12 cellular contexts compared by ENCODE assay signal in genomic region chr19:15299568-15300409, GRCh38. TPM values are rescaled to one million over a fixed set of nuclear protein-coding genes. Genes with fewer than 3 reads are reported as not detected.
DNase-seq lines count a peak whose midpoint lies in the region; ATAC-seq and TF ChIP-seq lines count a peak whose summit lies in the region.
"Had no signal": no experiment of that assay in that cellular context is flagged by ENCODE, and none has a peak within 500 bp of the region (broad histone marks: within the 10 kb centered on the region; RNA-seq: fewer than 3 reads in every experiment).

No MANE protein-coding gene starts in this region.

- H3K9me3 ChIP-seq in left ventricle myocardium inferior (replicated peaks) = no peaks in the 10 kb centered on the region
- no peaks in the 10 kb centered on the region for H3K9me3 ChIP-seq in heart left ventricle
- H3K9me3 ChIP-seq in vagina = no peaks in the 10 kb centered on the region

- intact Hi-C loops in left ventricle myocardium inferior (cut with micrococcal nuclease) = no loop called here
- intact Hi-C loops in heart left ventricle (cut with DNase I) = loop anchor here in 1 of 10 donors (5.0 kb wide), 1 partner anchor 33 kb away; the partner anchor contains the start of gene BRD4
- intact Hi-C loops in vagina (cut with DNase I) = no loop called here
- intact Hi-C loops in posterior cingulate gyrus (cut with DNase I) = no loop called here

- no peaks in the 10 kb centered on the region for H3K27me3 Mint-ChIP-seq in activated naive CD8-positive, alpha-beta T cell
- H3K27me3 Mint-ChIP-seq in immature natural killer cell (ENCODE audit: low read depth in 3 of 3) = peaks cover 0 to 5% (median 2%) of the 10 kb centered on the region in 3 donors

- H3K4me1 Mint-ChIP-seq in activated naive CD8-positive, alpha-beta T cell (ENCODE audit: low read depth) = peaks cover 90% of the 10 kb centered on the region
- H3K4me1 Mint-ChIP-seq in immature natural killer cell = peaks cover 94 to 97% of the 10 kb centered on the region in 2 donors

- H3K36me3 ChIP-seq in left ventricle myocardium inferior (no peaks in the 10 kb centered on the region), heart left ventricle (peaks cover 0 to 7% (median 0%) of the 10 kb centered on the region in 9 donors), vagina (no peaks in the 10 kb centered on the region)

- ATAC-seq in heart left ventricle = no peak
- ATAC-seq: left colon had no signal

- H3K4me3 Mint-ChIP-seq in activated naive CD8-positive, alpha-beta T cell = peak overlapping the region; percentile 63
- H3K4me3 Mint-ChIP-seq in immature natural killer cell = peak overlapping the region in 3 of 5 donors; percentile 47 to 58 (median 51)

- no peaks in the 10 kb centered on the region for H3K9me3 Mint-ChIP-seq in activated naive CD8-positive, alpha-beta T cell (ENCODE audit: low read depth)
- no peaks in the 10 kb centered on the region for H3K9me3 Mint-ChIP-seq in immature natural killer cell

- H3K27ac Mint-ChIP-seq in activated naive CD8-positive, alpha-beta T cell = peak overlapping the region; percentile 83
- H3K27ac Mint-ChIP-seq in immature natural killer cell = peak overlapping the region in 4 of 6 donors; percentile 8 to 76 (median 52)

- DNase-seq in left ventricle myocardium inferior = no peak
- no peak for DNase-seq in heart left ventricle
- DNase-seq in immature natural killer cell = no peak
- DNase-seq in vagina (ENCODE audit: extremely low spot score in 2 of 2) = no peak
- DNase-seq in posterior cingulate gyrus = no peak
- DNase-seq in SIG-M5 treated with dmso at 0.1 percent for 504 hours (lab: John Stamatoyannopoulos, UW; ENCODE audit: unreplicated experiment) = no peak
- DNase-seq in glomerular visceral epithelial cell (ENCODE audit: extremely low spot score) = no peak
- DNase-seq: cerebellar nuclear complex; DMS 273 treated with DMSO at 0.1 percent for 48 hours; left colon; stimulated activated CD4-positive, alpha-beta T cell treated with anti-CD3 and anti-CD28 coated beads, Interleukin-2, amount 100 ng/mL, for 48 hours had no signal

- TF ChIP-seq POLR2A in heart left ventricle (IDR thresholded peaks at IDR 0.05) = no peak
- no peak for TF ChIP-seq POLR2A in vagina (IDR thresholded peaks at IDR 0.05)

- H3K27me3 ChIP-seq in left ventricle myocardium inferior (ENCODE audit: low read depth) = no peaks in the 10 kb centered on the region
- no peaks in the 10 kb centered on the region for H3K27me3 ChIP-seq in heart left ventricle
- H3K27me3 ChIP-seq in vagina = no peaks in the 10 kb centered on the region

- TF ChIP-seq CTCF in left ventricle myocardium inferior (IDR thresholded peaks at IDR 0.05; ENCODE audit: borderline replicate concordance) (no peak), heart left ventricle (IDR thresholded peaks at IDR 0.05) (no peak), vagina (IDR thresholded peaks at IDR 0.05) (no peak)

- H3K4me3 ChIP-seq in left ventricle myocardium inferior (no peak overlapping the region), heart left ventricle (no peak overlapping the region), vagina (no peak overlapping the region)

- 75 to 84% (median 80%) methylated on average over 11 to 12 of the region's 12 CpGs for WGBS in heart left ventricle, 4 donors

- peaks cover 100% of the 10 kb centered on the region for H3K4me1 ChIP-seq in left ventricle myocardium inferior
- peaks cover 34 to 98% (median 91%) of the 10 kb centered on the region in 12 donors for H3K4me1 ChIP-seq in heart left ventricle
- peaks cover 93% of the 10 kb centered on the region for H3K4me1 ChIP-seq in vagina

- H3K36me3 Mint-ChIP-seq in activated naive CD8-positive, alpha-beta T cell = peaks cover 4% of the 10 kb centered on the region
- no peaks in the 10 kb centered on the region for H3K36me3 Mint-ChIP-seq in immature natural killer cell

- H3K27ac ChIP-seq in left ventricle myocardium inferior (replicated peaks) = peak overlapping the region; percentile 2
- peak overlapping the region in 1 of 12 donors; percentile 37 for H3K27ac ChIP-seq in heart left ventricle
- peak overlapping the region; percentile 45 for H3K27ac ChIP-seq in vagina

RNA-seq across cellular contexts. Expression of gene BRD4, which starts 32.5 kb away (rescaled TPM):
- 60.9 TPM for total RNA-seq in left ventricle myocardium inferior
- 10 to 100 TPM; 31.4 to 78.9 (median 61.8) TPM for total RNA-seq in heart left ventricle
- 10 to 100 TPM; 31.1 to 76.9 TPM for polyA plus RNA-seq in heart left ventricle
- polyA plus RNA-seq in immature natural killer cell = 10 to 100 TPM in 1 of 3 donors, 1 to 10 TPM in 2; 4.3 to 16.7 (median 7.0) TPM
- 53.0 TPM for total RNA-seq in vagina
